In genomic region chr3:44729384-44729910, GRCh38 we compare ENCODE assay signal across 8 cellular contexts.
DNase-seq lines count a peak whose midpoint lies in the region; ATAC-seq lines count a peak whose summit lies in the region.

ZNF501 (plus strand) TSS chr3:44729635; CDS start chr3:44734422, 4,787 bp downstream.

- ATAC-seq in GM18502 (IDR thresholded peaks at IDR 0.05; ENCODE audit: poor library complexity, unreplicated experiment) = peak; percentile 69
- ATAC-seq in HG03095 (IDR thresholded peaks at IDR 0.05; ENCODE audit: unreplicated experiment) = peak; percentile 89

- DNase-seq in NCI-H69 (lab: John Stamatoyannopoulos, UW) (peak; percentile 94), activated T-cell treated with anti-CD3 and anti-CD28 coated beads for 1 hour (ENCODE audit: low read depth) (peak; percentile 73), epithelial cell of prostate (ENCODE audit: low read depth, low spot score) (peak; percentile 77), middle frontal gyrus (ENCODE audit: extremely low spot score, low spot score) (peak; percentile 74), UCSD-AML1 (lab: John Stamatoyannopoulos, UW; ENCODE audit: unreplicated experiment) (no peak)
- DNase-seq in stimulated activated CD8-positive, alpha-beta memory T cell treated with anti-CD3 and anti-CD28 coated beads, Interleukin-15, amount 100 ng/mL, for 24 hours (ENCODE audit: low read depth) = peak; percentile 74

- peak within 1 kb of the TSS; percentile 48 for H3K27ac ChIP-seq in epithelial cell of prostate
